In the genomic region with DNA sequence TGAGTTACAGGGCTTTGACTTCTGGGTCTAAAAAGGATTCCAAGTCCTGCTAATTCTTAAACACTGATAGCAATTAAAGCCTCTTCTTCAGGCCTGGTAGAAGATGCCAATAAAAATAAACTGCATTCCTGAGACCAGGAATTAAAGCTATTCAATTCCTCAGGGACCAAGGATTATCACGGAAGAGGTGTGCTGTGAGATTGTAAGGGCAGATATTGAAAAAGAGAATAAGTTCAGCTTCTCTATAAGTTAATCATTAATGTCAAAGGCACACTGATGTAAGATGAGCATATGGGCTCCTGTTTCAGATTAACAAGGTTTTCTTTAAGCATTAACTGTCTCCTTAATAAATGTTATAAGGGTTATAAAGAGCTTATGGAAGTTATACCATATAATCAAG, we compare ENCODE assay signal across 18 cellular contexts.
"Had no signal": no experiment of that assay in that cellular context is flagged by ENCODE, and none has a peak within 500 bp of the region (broad histone marks: within the 10 kb centered on the region; RNA-seq: fewer than 3 reads in every experiment).

No MANE protein-coding gene starts in this region.

- H3K4me1 ChIP-seq: pancreas, psoas muscle had no signal

- H3K4me3 ChIP-seq: hepatocyte, pancreas, psoas muscle, thyroid gland had no signal

- DNase-seq: activated gamma-delta T cell treated with Interleukin-2 at 50 U/mL for 16 hours; activated T-cell treated with anti-CD3 and anti-CD28 coated beads, Interleukin-2, amount 50 U/mL, for 1 hour; aorta; foreskin fibroblast; glutamatergic neuron; immature natural killer cell; pancreas; psoas muscle; right cardiac atrium; stimulated activated CD4-positive, alpha-beta T cell treated with anti-CD3 and anti-CD28 coated beads, Interleukin-12 subunit alpha, Interleukin-12 subunit beta, amount 100 ng/mL, for 4 hours; stimulated activated CD4-positive, alpha-beta T cell treated with anti-CD3 and anti-CD28 coated beads, Interleukin-4, amount 100 ng/mL, for 4 hours; substantia nigra; thyroid gland had no signal

- H3K27ac ChIP-seq: epithelial cell of prostate, hepatocyte, neutrophil, pancreas, psoas muscle, thyroid gland had no signal

- FAIRE-seq: pancreas, TTC549 had no signal

- H3K9me3 ChIP-seq: neutrophil, pancreas, psoas muscle, thyroid gland had no signal

- ATAC-seq: activated naive CD4-positive, alpha-beta T cell treated with anti-CD3 and anti-CD28 coated beads, Interleukin-2, amount 50 U/mL, for 72 hours; pancreas; psoas muscle; right cardiac atrium had no signal

- H3K4me2 ChIP-seq: hepatocyte had no signal
